ENCODE assay signal across 2 cellular contexts in the genomic region with DNA sequence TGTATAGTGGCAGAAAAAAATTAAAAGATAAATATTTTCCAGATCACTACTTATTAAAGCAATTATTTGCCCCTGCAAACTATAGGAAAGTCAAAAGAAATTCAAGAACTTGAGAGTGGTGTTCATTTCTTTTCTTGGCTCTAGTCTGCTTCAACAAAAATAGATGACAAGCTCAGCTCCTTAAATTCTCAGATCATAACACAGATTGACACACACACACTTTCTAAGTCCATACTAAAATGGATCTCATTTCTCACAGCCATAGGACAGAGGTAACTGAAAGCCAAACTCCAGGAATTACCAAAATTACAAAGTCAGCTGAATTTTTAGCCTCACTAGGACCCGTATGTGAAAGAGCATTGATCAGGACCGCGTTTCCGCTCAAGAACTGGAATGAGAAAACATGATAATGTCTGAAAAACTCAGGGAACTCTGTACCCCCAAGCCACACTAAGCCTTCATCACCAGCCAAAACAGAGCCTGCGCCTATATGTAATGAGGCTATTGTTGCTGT.
TF ChIP-seq lines count a peak whose summit lies in the region.

No MANE protein-coding gene starts in this region.

TF ChIP-seq in A549, 52 proteins besides CTCF, POLR2A, EP300 and RAD21:
- TF ChIP-seq HDAC2 (IDR thresholded peaks at IDR 0.05) (no peak), CEBPB (IDR thresholded peaks at IDR 0.05) (no peak), HOXA7 (CRISPR knock-in tag; IDR thresholded peaks at IDR 0.05) (no peak), MAFK (IDR thresholded peaks at IDR 0.05; ENCODE audit: partially characterized antibody) (peak; percentile 73)

TF ChIP-seq in K562, 482 proteins besides CTCF, POLR2A, EP300 and RAD21:
- no peak for TF ChIP-seq CSDE1 (IDR thresholded peaks at IDR 0.05)
- TF ChIP-seq NONO (IDR thresholded peaks at IDR 0.05; ENCODE audit: low read depth in 2 of 2, low read length in 1 of 2): no peak
- TF ChIP-seq SETDB1 (IDR thresholded peaks at IDR 0.05; ENCODE audit: low read length): no peak
- no peak for TF ChIP-seq MYNN (IDR thresholded peaks at IDR 0.05)
- TF ChIP-seq MYNN (CRISPR knock-in tag; IDR thresholded peaks at IDR 0.05): no peak
- peak; percentile 63 for TF ChIP-seq ZNF316 (IDR thresholded peaks at IDR 0.05)
- 0 out of 2 replicates have a peak, but pooled peaks have one; percentile 35 for TF ChIP-seq C11orf30 (IDR thresholded peaks at IDR 0.05; ENCODE audit: low read depth)
- TF ChIP-seq SAP30 (IDR thresholded peaks at IDR 0.05; ENCODE audit: borderline replicate concordance, insufficient read depth, low read depth, low read length, poor library complexity, severe bottlenecking): no peak
- TF ChIP-seq JUND (IDR thresholded peaks at IDR 0.05; ENCODE audit: borderline replicate concordance, low read depth, low read length): no peak
- TF ChIP-seq JUND (tag; IDR thresholded peaks at IDR 0.05; ENCODE audit: borderline replicate concordance, low read depth, low read length): no peak
